Comparison of ENCODE assay signal across 8 cellular contexts in the genomic region with DNA sequence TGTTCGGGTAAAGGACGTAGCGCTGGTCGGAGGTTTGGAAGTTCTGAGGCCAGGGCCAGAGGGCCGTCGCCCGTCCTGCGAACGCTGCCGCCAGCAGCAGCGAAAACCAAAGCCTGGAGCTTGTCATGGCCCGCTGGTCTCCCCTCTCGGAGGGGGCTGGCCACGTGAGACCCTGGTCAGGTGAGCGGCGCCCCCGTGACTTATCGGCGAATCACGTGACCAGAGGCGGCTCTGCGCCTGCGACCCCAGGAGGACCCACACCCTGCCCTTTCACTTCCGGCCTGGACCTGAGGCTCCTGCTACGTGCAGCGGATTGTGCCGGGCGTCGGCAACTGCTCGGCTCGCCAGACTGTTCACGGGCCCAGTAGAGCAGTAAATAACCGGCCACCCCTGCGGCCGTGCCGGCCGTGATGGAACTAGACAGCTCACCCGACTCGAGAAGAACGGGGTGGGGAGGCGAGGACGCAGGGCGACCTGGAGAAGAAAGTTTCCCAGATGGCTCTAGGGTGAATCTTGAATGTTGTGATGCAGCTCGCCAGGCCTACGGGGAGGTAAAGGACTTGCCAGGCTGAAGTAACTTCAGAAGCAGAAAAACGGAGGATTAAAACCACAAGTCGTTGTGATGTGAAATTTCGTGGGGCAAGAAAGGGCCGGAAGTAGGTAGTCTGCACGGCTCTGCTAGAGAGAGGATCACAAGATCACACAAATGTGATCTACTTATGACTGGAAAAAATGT. TPM values are rescaled to one million over a fixed set of nuclear protein-coding genes. Genes with fewer than 3 reads are reported as not detected.
DNase-seq lines count a peak whose midpoint lies in the region; ATAC-seq, FAIRE-seq and TF ChIP-seq lines count a peak whose summit lies in the region.

A gene (minus strand): TSS at position 169 of the 736 bp plus-strand sequence. CDS start 42 bp downstream, at position 127.

- TSS peak; percentile 96 for BruUV-seq in HepG2 (replicated peaks; lab: Mats Ljungman, UMichigan)

- no peaks in the 10 kb centered on the region for H3K9me3 ChIP-seq in HepG2 (ENCODE audit: low read length)

- CTCF ChIA-PET in HepG2 (lab: Yijun Ruan, JAX; ENCODE audit: low intra/inter-chr PET ratio, low total read pairs) = no interaction called here

- peaks cover 5 to 11% of the 10 kb centered on the region in 2 experiments for H3K36me3 ChIP-seq in HepG2 (replicated peaks in 1 of 2; ENCODE audit: control insufficient read depth in 1 of 2, insufficient read depth in 2 of 2, low read length in 2 of 2)

- POLR2A ChIA-PET in HepG2 (lab: Yijun Ruan, JAX) = interaction anchor here (0.7 to 2.9 kb wide), 14 partner anchors 9 to 310 kb away, joined by 3 to 11 read pairs (median 4); a partner anchor contains a TSS

- peak within 1 kb of the TSS; percentile 69 for H3K4me2 ChIP-seq in HepG2 (ENCODE audit: low read depth, low read length)

- in situ Hi-C loops in HepG2 (cut with HindIII; ENCODE audit: extremely low pct_ligation_motif_present, low pct_unique_long_range_greater_than_20kb) = no loop called here

- H3K27me3 ChIP-seq in HepG2 (ENCODE audit: control insufficient read depth in 1 of 2, insufficient read depth in 2 of 2, low read length in 2 of 2) = no peaks in the 10 kb centered on the region

- peak within 1 kb of the TSS; percentile 35 for H2AFZ ChIP-seq in HepG2 (ENCODE audit: low read length)

- H3K79me2 ChIP-seq in HepG2 (ENCODE audit: insufficient read depth, low read length) = peaks cover 41% of the 10 kb centered on the region

- DNase-seq in NCI-H748 treated with DMSO at 0.1 percent for 48 hours (lab: John Stamatoyannopoulos, UW) (peak; percentile 69), dermis blood vessel endothelial cell (peak; percentile 96), HepG2 (ENCODE audit: low spot score) (peak; percentile 93)
- peak; percentile 85 to 88 for DNase-seq in activated CD4-positive, alpha-beta T cell treated with anti-CD3 and anti-CD28 coated beads, Interleukin-2, amount 50 U/mL, for 4 hours
- peak; percentile 98 to 99 for DNase-seq in stimulated activated CD4-positive, alpha-beta T cell treated with anti-CD3 and anti-CD28 coated beads, Interleukin-2, amount 100 ng/mL, for 48 hours

- FAIRE-seq in HepG2 (lab: Jason Lieb, UNC) = peak; percentile 76

- intact Hi-C loops in HepG2 (cut with micrococcal nuclease; ENCODE audit: unreplicated experiment) = loop anchor here (1.0 kb wide), 1 partner anchor 97 kb away; no protein-coding TSS in a partner anchor

- TF ChIP-seq EP300 in HepG2 (IDR thresholded peaks at IDR 0.05; ENCODE audit: low read depth in 2 of 2, low read length in 2 of 2) = peak in 1 of 2 experiments; percentile 64; a peak in 2 of 4 replicates
- TF ChIP-seq EP300 in HepG2 (CRISPR knock-in tag; IDR thresholded peaks at IDR 0.05; ENCODE audit: borderline replicate concordance) = peak; percentile 86

- WGBS in HepG2 (ENCODE audit: low lambda C conversion rate) = under 1% methylated on average over 18 of the region's 50 CpGs

- H3K4me1 ChIP-seq in HepG2 (ENCODE audit: insufficient read depth, low read length) = peaks cover 39% of the 10 kb centered on the region

- peak within 1 kb of the TSS; percentile 75 for H3K27ac ChIP-seq in C4-2B
- H3K27ac ChIP-seq in HepG2 (ENCODE audit: extremely low read length, insufficient read depth, low read length) = peak within 1 kb of the TSS; percentile 84

- H4K20me1 ChIP-seq in HepG2 (ENCODE audit: insufficient read depth, low read length) = no peaks in the 10 kb centered on the region

- peak within 1 kb of the TSS; percentile 90 for H3K9ac ChIP-seq in HepG2 (ENCODE audit: insufficient read depth, low read depth, low read length)

- peak; percentile 94 for TF ChIP-seq POLR2A in HepG2 (IDR thresholded peaks at IDR 0.05; ENCODE audit: insufficient read depth in 1 of 2, low read depth in 2 of 2, low read length in 2 of 2)

- peak within 1 kb of the TSS; percentile 74 to 93 (median 93) for H3K4me3 ChIP-seq in HepG2 (replicated peaks in 1 of 3; ENCODE audit: insufficient read depth in 1 of 3, low read depth in 2 of 3, low read length in 3 of 3)

- no peak for TF ChIP-seq CTCF in C4-2B (conservative IDR thresholded peaks at IDR 0.05)
- no peak; the same call in 1 of the 2 replicates for TF ChIP-seq CTCF in HepG2 (CRISPR knock-in tag; IDR thresholded peaks at IDR 0.05)

- peak; percentile 28; the same call in 1 of the 2 replicates for TF ChIP-seq RAD21 in HepG2 (CRISPR knock-in tag; IDR thresholded peaks at IDR 0.05)

- ATAC-seq in GM19395 (IDR thresholded peaks at IDR 0.05; ENCODE audit: unreplicated experiment) (peak; percentile 81), HG03558 (IDR thresholded peaks at IDR 0.05; ENCODE audit: extremely low read depth, unreplicated experiment) (peak; percentile 58), HepG2 (peak; percentile 97)

TF ChIP-seq in HepG2, 621 proteins besides CTCF, POLR2A, EP300 and RAD21 (continues in another document):
- TF ChIP-seq KDM4B (CRISPR knock-in tag; IDR thresholded peaks at IDR 0.05) (peak; percentile 62; the same call in 1 of the 2 replicates), POLR2AphosphoS5 (IDR thresholded peaks at IDR 0.05; ENCODE audit: low read depth, low read length) (peak; percentile 96), AHR (CRISPR knock-in tag; IDR thresholded peaks at IDR 0.05) (0 out of 2 replicates have a peak, but pooled peaks have one; percentile 73), ATM (IDR thresholded peaks at IDR 0.05; ENCODE audit: borderline replicate concordance) (no peak), CC2D1A (CRISPR knock-in tag; IDR thresholded peaks at IDR 0.05) (0 out of 2 replicates have a peak, but pooled peaks have one; percentile 54), NR3C1 (CRISPR knock-in tag; IDR thresholded peaks at IDR 0.05) (no peak), ZNF782 (CRISPR knock-in tag; IDR thresholded peaks at IDR 0.05; ENCODE audit: borderline replicate concordance) (peak; percentile 98), ZNF138 (CRISPR knock-in tag; IDR thresholded peaks at IDR 0.05; ENCODE audit: low read depth) (peak; percentile 49; the same call in 1 of the 2 replicates)
- TF ChIP-seq, protein P1, sequence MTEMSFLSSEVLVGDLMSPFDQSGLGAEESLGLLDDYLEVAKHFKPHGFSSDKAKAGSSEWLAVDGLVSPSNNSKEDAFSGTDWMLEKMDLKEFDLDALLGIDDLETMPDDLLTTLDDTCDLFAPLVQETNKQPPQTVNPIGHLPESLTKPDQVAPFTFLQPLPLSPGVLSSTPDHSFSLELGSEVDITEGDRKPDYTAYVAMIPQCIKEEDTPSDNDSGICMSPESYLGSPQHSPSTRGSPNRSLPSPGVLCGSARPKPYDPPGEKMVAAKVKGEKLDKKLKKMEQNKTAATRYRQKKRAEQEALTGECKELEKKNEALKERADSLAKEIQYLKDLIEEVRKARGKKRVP (CRISPR knock-in tag; IDR thresholded peaks at IDR 0.05) = peak in 1 of 2 experiments; percentile 55; a peak in 1 of 4 replicates
- TF ChIP-seq, protein P2, sequence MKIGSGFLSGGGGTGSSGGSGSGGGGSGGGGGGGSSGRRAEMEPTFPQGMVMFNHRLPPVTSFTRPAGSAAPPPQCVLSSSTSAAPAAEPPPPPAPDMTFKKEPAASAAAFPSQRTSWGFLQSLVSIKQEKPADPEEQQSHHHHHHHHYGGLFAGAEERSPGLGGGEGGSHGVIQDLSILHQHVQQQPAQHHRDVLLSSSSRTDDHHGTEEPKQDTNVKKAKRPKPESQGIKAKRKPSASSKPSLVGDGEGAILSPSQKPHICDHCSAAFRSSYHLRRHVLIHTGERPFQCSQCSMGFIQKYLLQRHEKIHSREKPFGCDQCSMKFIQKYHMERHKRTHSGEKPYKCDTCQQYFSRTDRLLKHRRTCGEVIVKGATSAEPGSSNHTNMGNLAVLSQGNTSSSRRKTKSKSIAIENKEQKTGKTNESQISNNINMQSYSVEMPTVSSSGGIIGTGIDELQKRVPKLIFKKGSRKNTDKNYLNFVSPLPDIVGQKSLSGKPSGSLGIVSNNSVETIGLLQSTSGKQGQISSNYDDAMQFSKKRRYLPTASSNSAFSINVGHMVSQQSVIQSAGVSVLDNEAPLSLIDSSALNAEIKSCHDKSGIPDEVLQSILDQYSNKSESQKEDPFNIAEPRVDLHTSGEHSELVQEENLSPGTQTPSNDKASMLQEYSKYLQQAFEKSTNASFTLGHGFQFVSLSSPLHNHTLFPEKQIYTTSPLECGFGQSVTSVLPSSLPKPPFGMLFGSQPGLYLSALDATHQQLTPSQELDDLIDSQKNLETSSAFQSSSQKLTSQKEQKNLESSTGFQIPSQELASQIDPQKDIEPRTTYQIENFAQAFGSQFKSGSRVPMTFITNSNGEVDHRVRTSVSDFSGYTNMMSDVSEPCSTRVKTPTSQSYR (CRISPR knock-in tag; IDR thresholded peaks at IDR 0.05; ENCODE audit: borderline replicate concordance) = peak; percentile 32; the same call in 1 of the 2 replicates

RNA-seq across cellular contexts. Expression of the gene that starts here (rescaled TPM):
- total RNA-seq in dermis blood vessel endothelial cell (62.9 and 72.8 TPM in 2 replicates), HepG2 (2016; rRNA removed; fragmentation: Illumina TruSeq; extraction: Trizol) (47.4 and 106 TPM in 2 replicates)
- total RNA-seq in HepG2 (2016; cell fraction: cytosol; rRNA removed; fragmentation: Illumina TruSeq; extraction: Trizol; ENCODE audit: low read depth) = 16.6 and 17.6 TPM in 2 replicates
- total RNA-seq in HepG2 (2016; cell fraction: insoluble cytoplasmic fraction; rRNA removed; fragmentation: Illumina TruSeq; extraction: Trizol) = 47.0 and 112 TPM in 2 replicates
- 23.0 and 27.3 TPM in 2 replicates for total RNA-seq in HepG2 (2016; cell fraction: membrane; rRNA removed; fragmentation: Illumina TruSeq; extraction: Trizol)
- total RNA-seq in HepG2 (2016; cell fraction: nucleus; rRNA removed; fragmentation: Illumina TruSeq; extraction: Trizol) = 113 and 129 TPM in 2 replicates
- polyA plus RNA-seq in HepG2 (2011; rRNA removed) = 215 and 219 TPM in 2 replicates
- polyA plus RNA-seq in HepG2 (2011; cell fraction: cytosol; rRNA removed) = 178 and 191 TPM in 2 replicates
- polyA plus RNA-seq in HepG2 (2011; cell fraction: nucleus; rRNA removed) = 241 and 262 TPM in 2 replicates
- polyA plus RNA-seq in HepG2 (2012) = 62.0 and 72.9 TPM in 2 replicates
- polyA plus RNA-seq in HepG2 (2016; cell fraction: cytosol; fragmentation: Illumina TruSeq; extraction: Trizol; ENCODE audit: low read depth) = 13.5 and 15.0 TPM in 2 replicates
- polyA plus RNA-seq in HepG2 (2016; cell fraction: insoluble cytoplasmic fraction; fragmentation: Illumina TruSeq; extraction: Trizol; ENCODE audit: low read depth) = 37.1 and 43.4 TPM in 2 replicates
- polyA plus RNA-seq in HepG2 (2016; cell fraction: membrane; fragmentation: Illumina TruSeq; extraction: Trizol; ENCODE audit: low read depth) = 16.7 and 18.5 TPM in 2 replicates
- polyA plus RNA-seq in HepG2 (2016; cell fraction: nucleus; fragmentation: Illumina TruSeq; extraction: Trizol; ENCODE audit: insufficient read depth, low read depth) = 184 and 185 TPM in 2 replicates
- 116 and 186 TPM in 2 replicates for polyA minus RNA-seq in HepG2 (2011; rRNA and poly(A)+ RNA removed; ENCODE audit: low replicate concordance)
- 59.8 and 69.1 TPM in 2 replicates for polyA minus RNA-seq in HepG2 (2011; cell fraction: cytosol; rRNA and poly(A)+ RNA removed)
- polyA minus RNA-seq in HepG2 (2011; cell fraction: nucleus; rRNA and poly(A)+ RNA removed) = 76.7 and 89.3 TPM in 2 replicates

Comparison
In these comparisons a context has a peak if more than half of its experiments do, and no peak if none do; other contexts are left out.
1. Peak in every context shown above with its lines: DNase-seq, ATAC-seq, H3K4me3 ChIP-seq and H3K27ac ChIP-seq.